17 cellular contexts compared by ENCODE assay signal in genomic region chr2:217954051-217954450, GRCh38. TPM values are rescaled to one million over a fixed set of nuclear protein-coding genes. Genes with fewer than 3 reads are reported as not detected.
DNase-seq lines count a peak whose midpoint lies in the region; ATAC-seq and TF ChIP-seq lines count a peak whose summit lies in the region.
"Had no signal": no experiment of that assay in that cellular context is flagged by ENCODE, and none has a peak within 500 bp of the region (broad histone marks: within the 10 kb centered on the region; RNA-seq: fewer than 3 reads in every experiment).

No MANE protein-coding gene starts in this region.

- peaks cover 0 to 89% of the 10 kb centered on the region in 2 donors for H3K4me1 ChIP-seq in right atrium auricular region
- H3K4me1 ChIP-seq in tibial nerve: peaks cover 4 to 76% (median 57%) of the 10 kb centered on the region in 4 donors
- H3K4me1 ChIP-seq: SJCRH30 had no signal

- no peak for DNase-seq in right atrium auricular region (ENCODE audit: low spot score)
- DNase-seq in posterior vena cava (ENCODE audit: low spot score): peak; percentile 76
- peak in 1 of 2 donors; percentile 7 for DNase-seq in tibial nerve (ENCODE audit: low spot score in 2 of 2)
- no peak for DNase-seq in NCI-H1417 treated with DMSO at 0.1 percent for 48 hours (lab: John Stamatoyannopoulos, UW)
- no peak for DNase-seq in NCI-H2029 (lab: John Stamatoyannopoulos, UW)
- DNase-seq: activated CD4-positive, alpha-beta T cell treated with anti-CD3 and anti-CD28 coated beads, Interleukin-2, amount 10 ng/mL, durations not matched to agents 7 days and 5 days; activated T-cell treated with anti-CD3 and anti-CD28 coated beads, Interleukin-2, amount 50 U/mL, for 4 hours; cortex of kidney; naive thymus-derived CD4-positive, alpha-beta T cell; NCI-H1092; SJCRH30; stimulated activated CD4-positive, alpha-beta T cell treated with anti-CD3 and anti-CD28 coated beads, Interleukin-4, amount 100 ng/mL, for 24 hours; T-helper 9 cell had no signal

- H3K36me3 ChIP-seq in right atrium auricular region: no peaks in the 10 kb centered on the region
- H3K36me3 ChIP-seq in tibial nerve: no peaks in the 10 kb centered on the region
- H3K36me3 ChIP-seq: SJCRH30 had no signal

- H3K27me3 ChIP-seq in right atrium auricular region: no peaks in the 10 kb centered on the region
- no peaks in the 10 kb centered on the region for H3K27me3 ChIP-seq in tibial nerve

- H3K4me3 ChIP-seq in right atrium auricular region: no peak overlapping the region
- no peak overlapping the region for H3K4me3 ChIP-seq in tibial nerve
- H3K4me3 ChIP-seq: SJCRH30 had no signal

- TF ChIP-seq EP300 in tibial nerve (IDR thresholded peaks at IDR 0.05): no peak

- H3K27ac ChIP-seq in cingulate gyrus (ENCODE audit: low read depth, low read length): peak overlapping the region; percentile 61
- peak overlapping the region; percentile 74 to 87 for H3K27ac ChIP-seq in right atrium auricular region
- H3K27ac ChIP-seq in tibial nerve: peak overlapping the region; percentile 79 to 93 (median 86)
- H3K27ac ChIP-seq: C4-2B, SJCRH30 had no signal

- ATAC-seq in GM21825 (IDR thresholded peaks at IDR 0.05; ENCODE audit: unreplicated experiment): no peak
- no peak for ATAC-seq in HG03354 (IDR thresholded peaks at IDR 0.05; ENCODE audit: poor library complexity, severe bottlenecking, unreplicated experiment)
- ATAC-seq: activated T-cell treated with anti-CD3 and anti-CD28 coated beads, Interleukin-2, amount 50 U/mL, for 4 hours; naive thymus-derived CD4-positive, alpha-beta T cell had no signal

- TF ChIP-seq CTCF in right atrium auricular region (IDR thresholded peaks at IDR 0.05) (no peak), tibial nerve (IDR thresholded peaks at IDR 0.05) (no peak)

- WGBS in tibial nerve, 2 donors: 88 to 96% methylated on average over 9 of the region's 9 CpGs

- no peak for TF ChIP-seq POLR2A in tibial nerve (IDR thresholded peaks at IDR 0.05)

- no peaks in the 10 kb centered on the region for H3K9me3 ChIP-seq in right atrium auricular region
- H3K9me3 ChIP-seq in tibial nerve: no peaks in the 10 kb centered on the region
- H3K9me3 ChIP-seq: SJCRH30 had no signal

- intact Hi-C loops in posterior vena cava (cut with DNase I): no loop called here

RNA-seq across cellular contexts. Expression of gene TNS1, which starts 48.7 kb away (rescaled TPM):
- total RNA-seq in right atrium auricular region: 100 to 1,000 TPM; 393 to 720 TPM
- total RNA-seq in posterior vena cava: 1,000 to 10,000 TPM; 1,255 to 1,508 TPM
- total RNA-seq in tibial nerve: 100 to 1,000 TPM; 461 to 648 (median 565) TPM
